Comparison of ENCODE assay signal across 16 cellular contexts in genomic region chr3:37903320-37903719, GRCh38.
"Had no signal": no experiment of that assay in that cellular context is flagged by ENCODE, and none has a peak within 500 bp of the region (broad histone marks: within the 10 kb centered on the region; RNA-seq: fewer than 3 reads in every experiment).

No MANE protein-coding gene starts in this region.

- H3K27ac ChIP-seq: adrenal gland, thyroid gland had no signal

- H3K9me3 Mint-ChIP-seq: activated naive CD4-positive, alpha-beta T cell treated with anti-CD3 and anti-CD28 coated beads, Interleukin-2, amount 10 ng/mL, durations not matched to agents 7 days and 5 days; activated T-cell treated with anti-CD3 and anti-CD28 coated beads, Interleukin-2, amount 50 U/mL, for 24 hours; effector memory CD8-positive, alpha-beta T cell; naive thymus-derived CD8-positive, alpha-beta T cell had no signal

- H3K4me3 Mint-ChIP-seq: activated naive CD4-positive, alpha-beta T cell treated with anti-CD3 and anti-CD28 coated beads, Interleukin-2, amount 10 ng/mL, durations not matched to agents 7 days and 5 days; activated T-cell treated with anti-CD3 and anti-CD28 coated beads, Interleukin-2, amount 50 U/mL, for 24 hours; effector memory CD8-positive, alpha-beta T cell; naive thymus-derived CD8-positive, alpha-beta T cell; T-helper 17 cell had no signal

- H3K27ac Mint-ChIP-seq: activated naive CD4-positive, alpha-beta T cell treated with anti-CD3 and anti-CD28 coated beads, Interleukin-2, amount 10 ng/mL, durations not matched to agents 7 days and 5 days; activated T-cell treated with anti-CD3 and anti-CD28 coated beads, Interleukin-2, amount 50 U/mL, for 24 hours; effector memory CD8-positive, alpha-beta T cell; T-helper 17 cell had no signal

- H3K36me3 Mint-ChIP-seq: activated naive CD4-positive, alpha-beta T cell treated with anti-CD3 and anti-CD28 coated beads, Interleukin-2, amount 10 ng/mL, durations not matched to agents 7 days and 5 days; naive thymus-derived CD8-positive, alpha-beta T cell had no signal

- H3K4me3 ChIP-seq: adrenal gland, esophagus squamous epithelium, spleen, thyroid gland had no signal

- ATAC-seq: effector memory CD8-positive, alpha-beta T cell; naive thymus-derived CD8-positive, alpha-beta T cell; T-helper 17 cell had no signal

- H3K27me3 ChIP-seq: adrenal gland, esophagus squamous epithelium, spleen, thyroid gland had no signal

- H3K9me3 ChIP-seq: adrenal gland, esophagus squamous epithelium, spleen, thyroid gland had no signal

- DNase-seq: activated CD4-positive, alpha-beta T cell treated with anti-CD3 and anti-CD28 coated beads, Interleukin-2, amount 50 U/mL, for 4 hours; activated naive CD4-positive, alpha-beta T cell treated with anti-CD3 and anti-CD28 coated beads, Interleukin-2, amount 10 ng/mL, durations not matched to agents 7 days and 5 days; activated T-cell treated with anti-CD3 and anti-CD28 coated beads, Interleukin-2, amount 50 U/mL, for 24 hours; adrenal gland; dermis blood vessel endothelial cell; effector memory CD8-positive, alpha-beta T cell; esophagus squamous epithelium; mesendoderm; naive thymus-derived CD8-positive, alpha-beta T cell; nucleus accumbens; posterior cingulate gyrus; retina; spleen; stimulated activated naive CD4-positive, alpha-beta T cell; T-helper 17 cell; thyroid gland had no signal

- H3K36me3 ChIP-seq: adrenal gland, esophagus squamous epithelium, spleen, thyroid gland had no signal
